35 cellular contexts compared by ENCODE assay signal in genomic region chr5:175238326-175238725, GRCh38.
"Had no signal": no experiment of that assay in that cellular context is flagged by ENCODE, and none has a peak within 500 bp of the region (broad histone marks: within the 10 kb centered on the region; RNA-seq: fewer than 3 reads in every experiment).

No MANE protein-coding gene starts in this region.

- H3K27me3 ChIP-seq: MG63 had no signal

- H3K27ac ChIP-seq: KMS-11 had no signal

- H3K9ac ChIP-seq: KMS-11 had no signal

- H3K4me2 ChIP-seq: KMS-11 had no signal

- H3K4me3 ChIP-seq: MG63 had no signal

- DNase-seq: Kasumi-1, KG1, MG63, MM.1S, NCI-H1092, NCI-H1092 treated with DMSO at 0.1 percent for 48 hours, NCI-H1105, NCI-H1105 treated with DMSO at 0.1 percent for 48 hours, NCI-H1417, NCI-H1417 treated with DMSO at 0.1 percent for 48 hours, NCI-H1436, NCI-H1436 treated with DMSO at 0.1 percent for 48 hours, NCI-H146, NCI-H1694, NCI-H1694 treated with DMSO at 0.1 percent for 48 hours, NCI-H187, NCI-H187 treated with DMSO at 0.1 percent for 48 hours, NCI-H1930, NCI-H2029, NCI-H2029 treated with DMSO at 0.1 percent for 48 hours, NCI-H2081, NCI-H2081 treated with DMSO at 0.1 percent for 48 hours, NCI-H2107, NCI-H2171, NCI-H2171 treated with DMSO at 0.1 percent for 48 hours, NCI-H2227 treated with DMSO at 0.1 percent for 48 hours, NCI-H226, NCI-H345, NCI-H446, NCI-H446 treated with DMSO at 0.1 percent for 48 hours, NCI-H510A, NCI-H510A treated with DMSO at 0.1 percent for 48 hours, NCI-H524, NCI-H524 treated with DMSO at 0.1 percent for 48 hours had no signal

- H3K36me3 ChIP-seq: MG63 had no signal
